ENCODE assay signal across 14 cellular contexts in genomic region chr13:36124236-36124822, GRCh38. TPM values are rescaled to one million over a fixed set of nuclear protein-coding genes. Genes with fewer than 3 reads are reported as not detected.
DNase-seq lines count a peak whose midpoint lies in the region; ATAC-seq lines count a peak whose summit lies in the region.
"Had no signal": no experiment of that assay in that cellular context is flagged by ENCODE, and none has a peak within 500 bp of the region (broad histone marks: within the 10 kb centered on the region; RNA-seq: fewer than 3 reads in every experiment).

No MANE protein-coding gene starts in this region.

- intact Hi-C loops in left ventricle myocardium superior (cut with micrococcal nuclease): no loop called here

- no peak overlapping the region for H3K27ac ChIP-seq in stomach smooth muscle (ENCODE audit: low read length)
- H3K27ac ChIP-seq: colonic mucosa had no signal

- peak overlapping the region in 1 of 2 donors; percentile 10 for H3K9ac ChIP-seq in stomach smooth muscle (ENCODE audit: low read length in 2 of 2)

- DNase-seq in H4 (ENCODE audit: low spot score) (peak; percentile 82), amniotic stem cell (lab: John Stamatoyannopoulos, UW) (peak; percentile 64), left ventricle myocardium superior (no peak), cerebellar nuclear complex (lab: John Stamatoyannopoulos, UW) (no peak)
- DNase-seq in activated CD4-positive, alpha-beta T cell treated with anti-CD3 and anti-CD28 coated beads, Interleukin-2, amount 50 U/mL, for 1 hour: no peak
- DNase-seq: activated CD4-positive, alpha-beta T cell treated with anti-CD3 and anti-CD28 coated beads, Interleukin-2, amount 50 U/mL, for 48 hours; activated effector memory CD4-positive, alpha-beta T cell treated with anti-CD3 and anti-CD28 coated beads, Interleukin-2, amount 50 U/mL, for 16 hours; Calu3; colonic mucosa; HCEC 1CT; stimulated activated CD4-positive, alpha-beta T cell treated with anti-CD3 and anti-CD28 coated beads, Interleukin-4, amount 100 ng/mL, for 1 hour; T-helper 2 cell had no signal

- no peaks in the 10 kb centered on the region for H3K9me3 ChIP-seq in stomach smooth muscle (ENCODE audit: control insufficient read depth in 2 of 2, low read length in 2 of 2)
- H3K9me3 ChIP-seq: colonic mucosa had no signal

- H3K4me3 ChIP-seq in stomach smooth muscle (ENCODE audit: low read length in 2 of 2): peak overlapping the region; percentile 10 to 35
- H3K4me3 ChIP-seq: colonic mucosa had no signal

- H3K36me3 ChIP-seq in stomach smooth muscle (ENCODE audit: control insufficient read depth in 2 of 2, insufficient read depth in 2 of 2, low read length in 2 of 2): no peaks in the 10 kb centered on the region
- H3K36me3 ChIP-seq: colonic mucosa had no signal

- peak; percentile 26 for ATAC-seq in left ventricle myocardium superior
- ATAC-seq in GM19467 (IDR thresholded peaks at IDR 0.05; ENCODE audit: unreplicated experiment): no peak

- no peaks in the 10 kb centered on the region for H3K27me3 ChIP-seq in stomach smooth muscle (ENCODE audit: control insufficient read depth in 1 of 2, insufficient read depth in 2 of 2, low read length in 2 of 2)
- H3K27me3 ChIP-seq: colonic mucosa had no signal

- H3K4me1 ChIP-seq in stomach smooth muscle (ENCODE audit: control insufficient read depth, insufficient read depth, low read length): peaks cover 14% of the 10 kb centered on the region
- H3K4me1 ChIP-seq: colonic mucosa had no signal

RNA-seq across cellular contexts. Expression of gene DCLK1, which starts 6.9 kb away (rescaled TPM):
- 0.97 and 2.9 TPM in 2 replicates for total RNA-seq in H4 (2014; rRNA removed; shearing (Covaris generic))
- 9.9 TPM for total RNA-seq in left ventricle myocardium superior
- total RNA-seq: Calu3 had no signal

Comparison
In these comparisons a context has a peak if more than half of its experiments do, and no peak if none do; other contexts are left out.
1. DNase-seq: peak in H4 (single experiment) and amniotic stem cell (single experiment); none in left ventricle myocardium superior (single experiment), cerebellar nuclear complex (0 of 2) and activated CD4-positive, alpha-beta T cell treated with anti-CD3 and anti-CD28 coated beads, Interleukin-2, amount 50 U/mL, for 1 hour (single experiment).